14 cellular contexts compared by ENCODE assay signal in the genomic region with DNA sequence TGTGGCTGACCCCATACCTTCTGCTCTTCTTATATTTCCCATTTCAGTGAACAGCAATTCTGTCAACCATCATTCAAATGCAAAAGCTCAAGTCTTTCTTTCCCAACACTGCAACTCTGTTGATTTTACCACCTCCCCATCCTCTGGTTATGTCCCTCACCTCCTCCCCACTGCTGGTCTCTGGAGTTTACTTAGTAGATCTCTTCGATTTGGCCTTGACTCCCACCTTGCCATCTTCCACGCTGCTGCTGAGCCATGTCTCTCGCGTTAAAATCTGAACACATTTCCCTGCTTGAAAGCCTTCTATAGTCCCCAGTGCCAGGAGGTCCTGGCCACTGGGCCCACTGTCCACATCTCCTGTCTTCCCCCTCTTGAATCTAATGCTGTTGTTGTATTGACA.
"Had no signal": no experiment of that assay in that cellular context is flagged by ENCODE, and none has a peak within 500 bp of the region (broad histone marks: within the 10 kb centered on the region; RNA-seq: fewer than 3 reads in every experiment).

No MANE protein-coding gene starts in this region.

- H3K27me3 Mint-ChIP-seq: activated CD4-positive, alpha-beta memory T cell treated with anti-CD3 and anti-CD28 coated beads, Interleukin-2, amount 10 ng/mL, durations not matched to agents 7 days and 5 days; naive thymus-derived CD4-positive, alpha-beta T cell had no signal

- DNase-seq: activated CD4-positive, alpha-beta memory T cell treated with anti-CD3 and anti-CD28 coated beads, Interleukin-2, amount 10 ng/mL, durations not matched to agents 7 days and 5 days; activated CD4-positive, CD25-positive, alpha-beta regulatory T cell treated with anti-CD3 and anti-CD28 coated beads, Interleukin-2, amount 50 U/mL, for 72 hours; activated CD8-positive, alpha-beta memory T cell treated with anti-CD3 and anti-CD28 coated beads, Interleukin-2, amount 50 U/mL, for 4 hours; activated naive CD4-positive, alpha-beta T cell; amygdala; body of pancreas; central memory CD4-positive, alpha-beta T cell; colonic mucosa; islet precursor cell; stimulated activated naive CD8-positive, alpha-beta T cell treated with anti-CD3 and anti-CD28 coated beads, Interleukin-15, Interleukin-2, amounts not matched to agents 100 U/mL and 50 U/mL, for 24 hours; SW 1271; upper lobe of left lung had no signal

- H3K27ac Mint-ChIP-seq: activated CD4-positive, alpha-beta memory T cell treated with anti-CD3 and anti-CD28 coated beads, Interleukin-2, amount 10 ng/mL, durations not matched to agents 7 days and 5 days had no signal

- H3K4me3 Mint-ChIP-seq: activated CD4-positive, alpha-beta memory T cell treated with anti-CD3 and anti-CD28 coated beads, Interleukin-2, amount 10 ng/mL, durations not matched to agents 7 days and 5 days had no signal

- ATAC-seq: body of pancreas; left lobe of liver; naive thymus-derived CD4-positive, alpha-beta T cell; stimulated activated naive CD8-positive, alpha-beta T cell treated with anti-CD3 and anti-CD28 coated beads, Interleukin-15, Interleukin-2, amounts not matched to agents 100 U/mL and 50 U/mL, for 24 hours had no signal
